ENCODE assay signal across 12 cellular contexts in the genomic region with DNA sequence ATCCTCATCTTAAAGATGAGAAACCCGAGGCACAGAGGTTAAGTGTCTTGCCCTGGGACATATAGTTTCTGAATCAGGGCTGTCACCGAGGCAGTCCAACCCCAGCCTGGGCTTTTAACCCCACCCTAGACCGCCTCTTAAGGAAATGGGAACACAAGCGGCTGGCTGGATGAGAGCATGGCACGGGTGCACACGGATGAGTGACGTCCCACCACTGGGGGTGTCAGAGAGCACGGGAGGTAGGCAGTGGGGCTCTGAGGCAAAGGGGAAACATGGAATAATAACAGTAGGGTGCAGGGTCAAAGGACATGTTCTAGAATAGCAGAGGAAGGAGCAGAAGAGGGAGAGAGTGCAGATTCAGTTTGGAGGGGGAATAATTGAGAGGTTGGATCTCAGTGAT. TPM values are rescaled to one million over a fixed set of nuclear protein-coding genes. Genes with fewer than 3 reads are reported as not detected.
DNase-seq lines count a peak whose midpoint lies in the region; ATAC-seq and TF ChIP-seq lines count a peak whose summit lies in the region.
"Had no signal": no experiment of that assay in that cellular context is flagged by ENCODE, and none has a peak within 500 bp of the region (broad histone marks: within the 10 kb centered on the region; RNA-seq: fewer than 3 reads in every experiment).

No MANE protein-coding gene starts in this region.

- H3K4ac ChIP-seq in H9 (ENCODE audit: low read depth, low read length): no peak overlapping the region

- no peak overlapping the region for H2AK5ac ChIP-seq in H9 (ENCODE audit: insufficient read length, low read length)

- H3K4me1 ChIP-seq in H9 (ENCODE audit: insufficient read depth, low read length): no peaks in the 10 kb centered on the region
- no peaks in the 10 kb centered on the region for H3K4me1 ChIP-seq in mucosa of descending colon (ENCODE audit: low read depth)

- no peak overlapping the region for H2BK20ac ChIP-seq in H9 (ENCODE audit: low read depth, low read length, poor library complexity, severe bottlenecking)

- H2BK120ac ChIP-seq in H9 (ENCODE audit: low read depth, low read length, poor library complexity, severe bottlenecking): no peak overlapping the region

- H3T11ph ChIP-seq in H9 (ENCODE audit: low read length): no peak overlapping the region

- no peaks in the 10 kb centered on the region for H3K27me3 Mint-ChIP-seq in CD4-positive, alpha-beta T cell
- H3K27me3 Mint-ChIP-seq in H9 (ENCODE audit: low read depth): no peaks in the 10 kb centered on the region; the same call in 1 of the 2 replicates
- no peaks in the 10 kb centered on the region for H3K27me3 Mint-ChIP-seq in activated T-helper 17 cell treated with anti-CD3 and anti-CD28 coated beads, Interleukin-2, amount 50 U/mL, for 72 hours

- H3K79me1 ChIP-seq in H9 (ENCODE audit: insufficient read depth, low read depth, low read length, poor library complexity, severe bottlenecking): no peaks in the 10 kb centered on the region

- no CpG with 5 or more reads among the region's 8 CpGs for WGBS in H9 (ENCODE audit: extremely low coverage, insufficient read length, low lambda C conversion rate)

- DNase-seq in CD4-positive, alpha-beta T cell: no peak
- DNase-seq in H9 (peak; percentile 44), mucosa of descending colon (peak in 2 of 3 donors; percentile 36 to 60), GM10266 (ENCODE audit: extremely low spot score) (no peak), NCI-H2196 (lab: John Stamatoyannopoulos, UW; ENCODE audit: unreplicated experiment) (no peak), amniotic stem cell (lab: John Stamatoyannopoulos, UW) (no peak), activated gamma-delta T cell (lab: John Stamatoyannopoulos, UW) (no peak)
- DNase-seq: activated CD4-positive, alpha-beta memory T cell treated with anti-CD3 and anti-CD28 coated beads, Interleukin-2, amount 10 ng/mL, durations not matched to agents 7 days and 5 days; PC-9 had no signal

- no peak overlapping the region for H4K8ac ChIP-seq in H9 (replicated peaks; ENCODE audit: insufficient read length, low read depth, low read length)

- H2BK15ac ChIP-seq in H9 (ENCODE audit: low read depth, low read length): no peak overlapping the region

- H3K9me3 ChIP-seq in CD4-positive, alpha-beta T cell (ENCODE audit: control insufficient read depth, low read length): no peaks in the 10 kb centered on the region
- H3K9me3 ChIP-seq in H9 (ENCODE audit: control insufficient read depth, low read depth, low read length): no peaks in the 10 kb centered on the region
- no peaks in the 10 kb centered on the region for H3K9me3 ChIP-seq in mucosa of descending colon
- H3K9me3 ChIP-seq: gastroesophageal sphincter had no signal

- CTCF ChIA-PET in CD4-positive, alpha-beta T cell (lab: Charles Lee): interaction anchor here (2.2 kb wide), 1 partner anchor 36 kb away, joined by 4 read pairs; no protein-coding TSS in a partner anchor

- H3K4me2 ChIP-seq in H9 (ENCODE audit: insufficient read depth, insufficient read length, low read length): no peak overlapping the region
- H3K4me2 ChIP-seq: PC-9 had no signal

- H3K9me3 Mint-ChIP-seq in CD4-positive, alpha-beta T cell: no peaks in the 10 kb centered on the region
- no peaks in the 10 kb centered on the region for H3K9me3 Mint-ChIP-seq in H9
- no peaks in the 10 kb centered on the region for H3K9me3 Mint-ChIP-seq in activated T-helper 17 cell treated with anti-CD3 and anti-CD28 coated beads, Interleukin-2, amount 50 U/mL, for 72 hours
- H3K9me3 Mint-ChIP-seq: activated CD4-positive, alpha-beta memory T cell treated with anti-CD3 and anti-CD28 coated beads, Interleukin-2, amount 10 ng/mL, durations not matched to agents 7 days and 5 days; brain had no signal

- TF ChIP-seq CTCF in CD4-positive, alpha-beta T cell (IDR thresholded peaks at IDR 0.05): peak; percentile 27
- peak; percentile 63 for TF ChIP-seq CTCF in H9 (conservative IDR thresholded peaks at IDR 0.05)
- TF ChIP-seq CTCF in mucosa of descending colon (IDR thresholded peaks at IDR 0.05): peak; percentile 25
- TF ChIP-seq CTCF in GM10266 (IDR thresholded peaks at IDR 0.05; ENCODE audit: control insufficient read depth, insufficient read depth, low read depth, missing control alignments): no peak

- H4K91ac ChIP-seq in H9 (ENCODE audit: insufficient read length, low read depth, low read length): no peak overlapping the region

- POLR2A ChIA-PET in CD4-positive, alpha-beta T cell (lab: Charles Lee): no interaction called here

- no peak overlapping the region for H2BK5ac ChIP-seq in H9 (ENCODE audit: insufficient read length, low read length)

- H3K56ac ChIP-seq in H9 (ENCODE audit: insufficient read length, low read depth, low read length): no peak overlapping the region

- no peak overlapping the region for H3K4me3 ChIP-seq in mucosa of descending colon
- H3K4me3 ChIP-seq: gastroesophageal sphincter, PC-9 had no signal

- no peaks in the 10 kb centered on the region for H4K20me1 ChIP-seq in H9 (ENCODE audit: control insufficient read depth, insufficient read depth, insufficient read length)

- H3K4me1 Mint-ChIP-seq in CD4-positive, alpha-beta T cell (ENCODE audit: low read depth): peaks cover 89% of the 10 kb centered on the region
- peaks cover 4 to 10% of the 10 kb centered on the region in 2 experiments; a peak in 3 of 4 replicates for H3K4me1 Mint-ChIP-seq in H9
- H3K4me1 Mint-ChIP-seq in activated T-helper 17 cell treated with anti-CD3 and anti-CD28 coated beads, Interleukin-2, amount 50 U/mL, for 72 hours: peaks cover 43% of the 10 kb centered on the region

- no peaks in the 10 kb centered on the region for H3K36me3 ChIP-seq in mucosa of descending colon (ENCODE audit: low read depth)
- H3K36me3 ChIP-seq: gastroesophageal sphincter had no signal

- no peak overlapping the region for H3K23ac ChIP-seq in H9 (ENCODE audit: insufficient read length, low read depth, low read length)

- no peak overlapping the region for H3K9ac ChIP-seq in H9 (ENCODE audit: extremely low read depth, insufficient read length, low read length)

- H4K5ac ChIP-seq in H9 (ENCODE audit: insufficient read length, low read depth, low read length): no peak overlapping the region

- ATAC-seq in CD4-positive, alpha-beta T cell (ENCODE audit: poor library complexity): peak; percentile 55
- no peak for ATAC-seq in activated T-helper 17 cell treated with anti-CD3 and anti-CD28 coated beads, Interleukin-2, amount 50 U/mL, for 72 hours (replicated peaks)
- ATAC-seq in mucosa of descending colon: peak; percentile 89
- ATAC-seq: gastroesophageal sphincter had no signal

- no peaks in the 10 kb centered on the region for H3K36me3 Mint-ChIP-seq in CD4-positive, alpha-beta T cell (ENCODE audit: low read depth)
- no peaks in the 10 kb centered on the region for H3K36me3 Mint-ChIP-seq in H9 (ENCODE audit: insufficient read depth in 1 of 3, low read depth in 3 of 3)
- H3K36me3 Mint-ChIP-seq in activated T-helper 17 cell treated with anti-CD3 and anti-CD28 coated beads, Interleukin-2, amount 50 U/mL, for 72 hours (ENCODE audit: low read depth): no peaks in the 10 kb centered on the region
- H3K36me3 Mint-ChIP-seq: brain had no signal

- no peak overlapping the region for H2AFZ ChIP-seq in H9 (ENCODE audit: low read length)
- H2AFZ ChIP-seq: PC-9 had no signal

- no peak overlapping the region for H3K14ac ChIP-seq in H9 (ENCODE audit: insufficient read depth, low read length)

- H3K27ac Mint-ChIP-seq in CD4-positive, alpha-beta T cell: no peak overlapping the region
- no peak overlapping the region for H3K27ac Mint-ChIP-seq in H9
- peak overlapping the region; percentile 0 for H3K27ac Mint-ChIP-seq in activated T-helper 17 cell treated with anti-CD3 and anti-CD28 coated beads, Interleukin-2, amount 50 U/mL, for 72 hours
- H3K27ac Mint-ChIP-seq: activated CD4-positive, alpha-beta memory T cell treated with anti-CD3 and anti-CD28 coated beads, Interleukin-2, amount 10 ng/mL, durations not matched to agents 7 days and 5 days; brain had no signal

- H3K23me2 ChIP-seq in H9 (ENCODE audit: insufficient read length, low read depth, low read length, poor library complexity, severe bottlenecking): no peaks in the 10 kb centered on the region

- H3K27ac ChIP-seq in CD4-positive, alpha-beta T cell (ENCODE audit: low read depth, low read length): no peak overlapping the region
- no peak overlapping the region for H3K27ac ChIP-seq in H9 (ENCODE audit: insufficient read length, low read depth, low read length)
- H3K27ac ChIP-seq: gastroesophageal sphincter, PC-9 had no signal

- no peaks in the 10 kb centered on the region for H3K27me3 ChIP-seq in CD4-positive, alpha-beta T cell (ENCODE audit: control insufficient read depth, insufficient read depth, low read length)
- H3K27me3 ChIP-seq in H9 (ENCODE audit: insufficient read depth, low read length): no peaks in the 10 kb centered on the region
- H3K27me3 ChIP-seq: gastroesophageal sphincter had no signal

- intact Hi-C loops in CD4-positive, alpha-beta T cell (cut with DNase I, micrococcal nuclease): no loop called here
- intact Hi-C loops in mucosa of descending colon (cut with DNase I, micrococcal nuclease): no loop called here

- no peak overlapping the region for H3K4me3 Mint-ChIP-seq in CD4-positive, alpha-beta T cell
- H3K4me3 Mint-ChIP-seq in H9: no peak overlapping the region
- no peak overlapping the region for H3K4me3 Mint-ChIP-seq in activated T-helper 17 cell treated with anti-CD3 and anti-CD28 coated beads, Interleukin-2, amount 50 U/mL, for 72 hours
- H3K4me3 Mint-ChIP-seq: activated CD4-positive, alpha-beta memory T cell treated with anti-CD3 and anti-CD28 coated beads, Interleukin-2, amount 10 ng/mL, durations not matched to agents 7 days and 5 days; brain had no signal

- no peak overlapping the region for H3K18ac ChIP-seq in H9 (ENCODE audit: insufficient read length, low read depth, low read length)

- no peak overlapping the region for H2BK12ac ChIP-seq in H9 (ENCODE audit: insufficient read length, low read depth, low read length)

- no peaks in the 10 kb centered on the region for H3K79me2 ChIP-seq in H9 (ENCODE audit: insufficient read depth, low read length)

RNA-seq across cellular contexts. Expression of a gene that starts 22.3 kb away (rescaled TPM):
- total RNA-seq in CD4-positive, alpha-beta T cell: 10 to 100 TPM; 27.0 to 35.9 TPM
- 4.3 and 8.3 TPM in 2 replicates for total RNA-seq in H9 (2021)
- 10 to 100 TPM in 1 of 2 donors, 1 to 10 TPM in 1; 4.2 to 11.1 TPM for total RNA-seq in activated T-helper 17 cell treated with anti-CD3 and anti-CD28 coated beads, Interleukin-2, amount 50 U/mL, for 72 hours
- total RNA-seq in mucosa of descending colon: 10 to 100 TPM; 40.1 to 83.5 (median 69.2) TPM

RNA-seq across cellular contexts. Expression of a gene that starts 50.8 kb away (rescaled TPM):
- total RNA-seq in CD4-positive, alpha-beta T cell: not detected
- not detected in 2 replicates for total RNA-seq in H9 (2021)
- not detected for total RNA-seq in activated T-helper 17 cell treated with anti-CD3 and anti-CD28 coated beads, Interleukin-2, amount 50 U/mL, for 72 hours
- total RNA-seq in mucosa of descending colon: 10 to 100 TPM in 1 of 3 donors, 1 to 10 TPM in 2; 2.1 to 11.2 (median 5.2) TPM
- total RNA-seq: activated CD4-positive, alpha-beta memory T cell treated with anti-CD3 and anti-CD28 coated beads, Interleukin-2, amount 10 ng/mL, durations not matched to agents 7 days and 5 days; PC-9 had no signal

Comparison
In these comparisons a context has a peak if more than half of its experiments do, and no peak if none do; other contexts are left out.
1. DNase-seq: peak in H9 (single experiment) and mucosa of descending colon (2 of 3); none in CD4-positive, alpha-beta T cell (0 of 10), GM10266 (single experiment), NCI-H2196 (single experiment), amniotic stem cell (single experiment) and activated gamma-delta T cell (single experiment).